ENCODE assay signal across 14 cellular contexts in genomic region chr1:167645625-167646410, GRCh38. TPM values are rescaled to one million over a fixed set of nuclear protein-coding genes. Genes with fewer than 3 reads are reported as not detected.
DNase-seq lines count a peak whose midpoint lies in the region; ATAC-seq and TF ChIP-seq lines count a peak whose summit lies in the region.
"Had no signal": no experiment of that assay in that cellular context is flagged by ENCODE, and none has a peak within 500 bp of the region (broad histone marks: within the 10 kb centered on the region; RNA-seq: fewer than 3 reads in every experiment).

No MANE protein-coding gene starts in this region.

- no peak overlapping the region for H3K4me3 ChIP-seq in colonic mucosa
- H3K4me3 ChIP-seq: neural progenitor cell had no signal

- no peaks in the 10 kb centered on the region for H3K36me3 ChIP-seq in colonic mucosa
- H3K36me3 ChIP-seq: neural progenitor cell had no signal

- peaks cover 49% of the 10 kb centered on the region for H3K36me3 Mint-ChIP-seq in activated T-cell treated with anti-CD3 and anti-CD28 coated beads, Interleukin-2, amount 50 U/mL, for 24 hours (ENCODE audit: low read depth)
- H3K36me3 Mint-ChIP-seq in activated naive CD8-positive, alpha-beta T cell treated with anti-CD3 and anti-CD28 coated beads, Interleukin-2, amount 50 U/mL, for 24 hours (ENCODE audit: low read depth), result peaks cover 23% of the 10 kb centered on the region
- no peaks in the 10 kb centered on the region for H3K36me3 Mint-ChIP-seq in neural crest cell (ENCODE audit: low read depth)
- H3K36me3 Mint-ChIP-seq: neural progenitor cell had no signal

- no peaks in the 10 kb centered on the region for H3K9me3 ChIP-seq in colonic mucosa

- H3K4me1 Mint-ChIP-seq in activated T-cell treated with anti-CD3 and anti-CD28 coated beads, Interleukin-2, amount 50 U/mL, for 24 hours (ENCODE audit: low read depth), result peaks cover 84% of the 10 kb centered on the region
- peaks cover 84% of the 10 kb centered on the region for H3K4me1 Mint-ChIP-seq in activated naive CD8-positive, alpha-beta T cell treated with anti-CD3 and anti-CD28 coated beads, Interleukin-2, amount 50 U/mL, for 24 hours
- peaks cover 21% of the 10 kb centered on the region for H3K4me1 Mint-ChIP-seq in neural crest cell

- peak; percentile 25 for DNase-seq in activated T-cell treated with anti-CD3 and anti-CD28 coated beads, Interleukin-2, amount 50 U/mL, for 24 hours
- DNase-seq in activated T-cell treated with anti-CD3 and anti-CD28 coated beads for 4 hours, result no peak
- DNase-seq in activated naive CD8-positive, alpha-beta T cell treated with anti-CD3 and anti-CD28 coated beads, Interleukin-2, amount 50 U/mL, for 24 hours, result no peak
- no peak for DNase-seq in neural crest cell (ENCODE audit: low read depth, low spot score)
- DNase-seq in EL, result no peak
- DNase-seq in colonic mucosa, result no peak
- DNase-seq: H9, NCI-H146, retina had no signal

- H3K27me3 ChIP-seq in colonic mucosa, result no peaks in the 10 kb centered on the region
- H3K27me3 ChIP-seq: neural progenitor cell had no signal

- no peak overlapping the region for H3K27ac ChIP-seq in colonic mucosa
- H3K27ac ChIP-seq: neural progenitor cell, RWPE1 had no signal

- no peak overlapping the region for H3K9ac ChIP-seq in colonic mucosa (ENCODE audit: low read depth in 2 of 2, low read length in 2 of 2)
- H3K9ac ChIP-seq: neural progenitor cell had no signal

- peak overlapping the region; percentile 26 for H3K27ac Mint-ChIP-seq in activated T-cell treated with anti-CD3 and anti-CD28 coated beads, Interleukin-2, amount 50 U/mL, for 24 hours
- H3K27ac Mint-ChIP-seq in activated naive CD8-positive, alpha-beta T cell treated with anti-CD3 and anti-CD28 coated beads, Interleukin-2, amount 50 U/mL, for 24 hours, result peak overlapping the region; percentile 72
- H3K27ac Mint-ChIP-seq in neural crest cell (ENCODE audit: unreplicated experiment), result peak overlapping the region; percentile 70
- H3K27ac Mint-ChIP-seq: H9, neural progenitor cell had no signal

- no peaks in the 10 kb centered on the region for H3K27me3 Mint-ChIP-seq in activated T-cell treated with anti-CD3 and anti-CD28 coated beads, Interleukin-2, amount 50 U/mL, for 24 hours
- H3K27me3 Mint-ChIP-seq in activated naive CD8-positive, alpha-beta T cell treated with anti-CD3 and anti-CD28 coated beads, Interleukin-2, amount 50 U/mL, for 24 hours, result no peaks in the 10 kb centered on the region
- no peaks in the 10 kb centered on the region for H3K27me3 Mint-ChIP-seq in neural crest cell (ENCODE audit: low read depth)

- no peak for ATAC-seq in activated naive CD8-positive, alpha-beta T cell treated with anti-CD3 and anti-CD28 coated beads, Interleukin-2, amount 50 U/mL, for 24 hours
- no peak for ATAC-seq in HG02623 (IDR thresholded peaks at IDR 0.05; ENCODE audit: unreplicated experiment)

- no peaks in the 10 kb centered on the region for H3K9me3 Mint-ChIP-seq in activated T-cell treated with anti-CD3 and anti-CD28 coated beads, Interleukin-2, amount 50 U/mL, for 24 hours
- no peaks in the 10 kb centered on the region for H3K9me3 Mint-ChIP-seq in activated naive CD8-positive, alpha-beta T cell treated with anti-CD3 and anti-CD28 coated beads, Interleukin-2, amount 50 U/mL, for 24 hours
- H3K9me3 Mint-ChIP-seq in neural crest cell, result peaks cover 2% of the 10 kb centered on the region
- H3K9me3 Mint-ChIP-seq: H9, neural progenitor cell had no signal

- intact Hi-C loops in colonic mucosa (cut with DNase I), result no loop called here

- no peak for TF ChIP-seq CTCF in neural crest cell (conservative IDR thresholded peaks at IDR 0.05)
- no peak for TF ChIP-seq CTCF in colonic mucosa (IDR thresholded peaks at IDR 0.05)

- TF ChIP-seq POLR2A in GM19099 (IDR thresholded peaks at IDR 0.05; ENCODE audit: extremely low read depth, insufficient read length, low read depth), result peak; percentile 24

- H3K4me1 ChIP-seq in colonic mucosa, result no peaks in the 10 kb centered on the region

- H3K4me3 Mint-ChIP-seq in activated T-cell treated with anti-CD3 and anti-CD28 coated beads, Interleukin-2, amount 50 U/mL, for 24 hours, result no peak overlapping the region
- no peak overlapping the region for H3K4me3 Mint-ChIP-seq in activated naive CD8-positive, alpha-beta T cell treated with anti-CD3 and anti-CD28 coated beads, Interleukin-2, amount 50 U/mL, for 24 hours
- no peak overlapping the region for H3K4me3 Mint-ChIP-seq in neural crest cell
- H3K4me3 Mint-ChIP-seq: H9, neural progenitor cell had no signal

RNA-seq across cellular contexts. Expression of gene RCSD1, which starts 15.8 kb away (rescaled TPM):
- total RNA-seq in neural crest cell (2.3 and 3.0 TPM in 2 replicates), colonic mucosa (1 to 10 TPM; 4.7 to 5.7 TPM)
- total RNA-seq: HT-29 had no signal
